Comparison of ENCODE assay signal across 1 cellular context in genomic region chr18:51049137-51049536, GRCh38.
TF ChIP-seq lines count a peak whose summit lies in the region.

No MANE protein-coding gene starts in this region.

TF ChIP-seq in H1, 55 proteins besides CTCF, POLR2A, EP300 and RAD21:
- TF ChIP-seq CHD7 (IDR thresholded peaks at IDR 0.05; ENCODE audit: insufficient replicate concordance, low read length): peak; percentile 55
- TF ChIP-seq FOSL1 (IDR thresholded peaks at IDR 0.05; ENCODE audit: insufficient read depth, low read depth, low read length): no peak
